10 cellular contexts compared by ENCODE assay signal in the genomic region with DNA sequence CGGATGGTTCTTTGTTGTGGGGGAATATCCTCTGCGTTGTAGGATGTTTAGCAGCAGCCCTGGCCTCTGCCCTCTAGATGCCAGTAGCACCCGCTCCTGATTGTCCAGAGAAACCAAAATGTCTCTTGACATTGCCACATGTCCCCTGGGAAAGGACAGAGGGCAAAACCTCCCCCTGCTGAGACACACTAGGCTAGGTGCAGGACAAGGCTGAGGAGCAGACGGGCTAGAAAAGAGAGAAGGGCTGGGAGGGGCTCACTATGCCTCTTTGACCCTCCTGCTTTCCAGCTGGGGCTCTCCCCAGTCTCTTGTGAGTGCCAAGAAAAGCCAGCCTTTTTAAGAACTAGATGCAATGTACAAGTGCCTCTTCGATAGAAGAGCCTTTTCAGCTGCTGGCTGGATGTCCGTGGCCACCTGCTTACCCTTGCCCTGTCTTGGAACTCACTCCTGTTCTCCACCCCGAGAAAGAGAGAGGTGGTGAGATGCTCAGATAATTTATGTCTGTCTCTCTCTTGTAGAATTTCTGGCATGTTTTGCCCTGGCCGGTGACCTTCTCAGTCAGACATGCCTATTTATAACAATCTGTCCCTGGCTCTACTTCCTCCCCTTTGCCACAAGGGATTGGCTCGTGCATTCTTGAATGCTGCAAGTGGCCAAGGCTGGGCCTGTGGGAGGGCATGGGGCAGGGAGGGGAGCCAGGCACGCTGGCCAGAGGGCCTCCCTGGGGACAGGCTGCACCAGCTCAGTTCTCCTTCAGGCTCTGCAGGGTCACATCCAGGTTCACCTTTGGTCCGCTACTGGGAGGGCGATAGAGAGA.
DNase-seq lines count a peak whose midpoint lies in the region; ATAC-seq and TF ChIP-seq lines count a peak whose summit lies in the region.
"Had no signal": no experiment of that assay in that cellular context is flagged by ENCODE, and none has a peak within 500 bp of the region (broad histone marks: within the 10 kb centered on the region; RNA-seq: fewer than 3 reads in every experiment).

No MANE protein-coding gene starts in this region.

- H3K27ac Mint-ChIP-seq in activated naive CD8-positive, alpha-beta T cell, result no peak overlapping the region
- no peak overlapping the region for H3K27ac Mint-ChIP-seq in activated naive CD8-positive, alpha-beta T cell treated with anti-CD3 and anti-CD28 coated beads, Interleukin-2, amount 50 U/mL, for 24 hours
- H3K27ac Mint-ChIP-seq in brain (peak overlapping the region in 4 of 5 experiments; percentile 16 to 60 (median 39)), mesothelial cell of epicardium (peak overlapping the region; percentile 74)
- H3K27ac Mint-ChIP-seq: stimulated activated naive CD8-positive, alpha-beta T cell treated with anti-CD3 and anti-CD28 coated beads, Interleukin-15, amount 100 ng/mL, for 72 hours had no signal

- DNase-seq in activated naive CD8-positive, alpha-beta T cell treated with anti-CD3 and anti-CD28 coated beads, Interleukin-2, amount 50 U/mL, for 24 hours, result no peak
- DNase-seq in mesothelial cell of epicardium (ENCODE audit: low spot score in 2 of 2, unreplicated experiment in 2 of 2), result no peak
- no peak for DNase-seq in activated CD4-positive, alpha-beta T cell treated with anti-CD3 and anti-CD28 coated beads for 1 hour
- no peak for DNase-seq in COLO668 (lab: John Stamatoyannopoulos, UW; ENCODE audit: unreplicated experiment)
- no peak for DNase-seq in NCI-H748 treated with DMSO at 0.1 percent for 48 hours (lab: John Stamatoyannopoulos, UW)
- DNase-seq: stimulated activated naive CD8-positive, alpha-beta T cell treated with anti-CD3 and anti-CD28 coated beads, Interleukin-15, amount 100 ng/mL, for 72 hours had no signal

- TF ChIP-seq CTCF in brain (conservative IDR thresholded peaks at IDR 0.05) (no peak), mesothelial cell of epicardium (IDR thresholded peaks at IDR 0.05; ENCODE audit: unreplicated experiment) (no peak)

- no peak for ATAC-seq in activated naive CD8-positive, alpha-beta T cell treated with anti-CD3 and anti-CD28 coated beads, Interleukin-2, amount 50 U/mL, for 24 hours
- ATAC-seq in HG02973 (IDR thresholded peaks at IDR 0.05; ENCODE audit: unreplicated experiment), result no peak
- ATAC-seq: activated CD4-positive, CD25-positive, alpha-beta regulatory T cell treated with anti-CD3 and anti-CD28 coated beads, Interleukin-2, amount 50 U/mL, for 24 hours; stimulated activated naive CD8-positive, alpha-beta T cell treated with anti-CD3 and anti-CD28 coated beads, Interleukin-15, amount 100 ng/mL, for 72 hours had no signal

- peaks cover 7% of the 10 kb centered on the region for H3K27me3 Mint-ChIP-seq in activated naive CD8-positive, alpha-beta T cell
- H3K27me3 Mint-ChIP-seq in activated naive CD8-positive, alpha-beta T cell treated with anti-CD3 and anti-CD28 coated beads, Interleukin-2, amount 50 U/mL, for 24 hours, result peaks cover 13% of the 10 kb centered on the region
- peaks cover 19% of the 10 kb centered on the region for H3K27me3 Mint-ChIP-seq in brain
- peaks cover 24% of the 10 kb centered on the region for H3K27me3 Mint-ChIP-seq in mesothelial cell of epicardium (ENCODE audit: low read depth)

- H3K9me3 Mint-ChIP-seq in activated naive CD8-positive, alpha-beta T cell (ENCODE audit: low read depth), result no peaks in the 10 kb centered on the region
- no peaks in the 10 kb centered on the region for H3K9me3 Mint-ChIP-seq in activated naive CD8-positive, alpha-beta T cell treated with anti-CD3 and anti-CD28 coated beads, Interleukin-2, amount 50 U/mL, for 24 hours
- H3K9me3 Mint-ChIP-seq in brain (peaks cover 0 to 4% (median 0%) of the 10 kb centered on the region in 5 experiments), mesothelial cell of epicardium (no peaks in the 10 kb centered on the region)
- H3K9me3 Mint-ChIP-seq: stimulated activated naive CD8-positive, alpha-beta T cell treated with anti-CD3 and anti-CD28 coated beads, Interleukin-15, amount 100 ng/mL, for 72 hours had no signal

- peaks cover 3% of the 10 kb centered on the region for H3K36me3 Mint-ChIP-seq in activated naive CD8-positive, alpha-beta T cell
- no peaks in the 10 kb centered on the region for H3K36me3 Mint-ChIP-seq in activated naive CD8-positive, alpha-beta T cell treated with anti-CD3 and anti-CD28 coated beads, Interleukin-2, amount 50 U/mL, for 24 hours (ENCODE audit: low read depth)
- H3K36me3 Mint-ChIP-seq in brain (no peaks in the 10 kb centered on the region), mesothelial cell of epicardium (no peaks in the 10 kb centered on the region)

- peak overlapping the region; percentile 10 for H3K4me3 Mint-ChIP-seq in activated naive CD8-positive, alpha-beta T cell
- H3K4me3 Mint-ChIP-seq in activated naive CD8-positive, alpha-beta T cell treated with anti-CD3 and anti-CD28 coated beads, Interleukin-2, amount 50 U/mL, for 24 hours, result no peak overlapping the region
- no peak overlapping the region for H3K4me3 Mint-ChIP-seq in brain
- H3K4me3 Mint-ChIP-seq in mesothelial cell of epicardium, result no peak overlapping the region
- H3K4me3 Mint-ChIP-seq: stimulated activated naive CD8-positive, alpha-beta T cell treated with anti-CD3 and anti-CD28 coated beads, Interleukin-15, amount 100 ng/mL, for 72 hours had no signal

- peaks cover 11% of the 10 kb centered on the region for H3K4me1 Mint-ChIP-seq in activated naive CD8-positive, alpha-beta T cell (ENCODE audit: low read depth)
- H3K4me1 Mint-ChIP-seq in activated naive CD8-positive, alpha-beta T cell treated with anti-CD3 and anti-CD28 coated beads, Interleukin-2, amount 50 U/mL, for 24 hours, result peaks cover 2% of the 10 kb centered on the region
- H3K4me1 Mint-ChIP-seq in brain (peaks cover 35% of the 10 kb centered on the region), mesothelial cell of epicardium (peaks cover 27% of the 10 kb centered on the region)

Comparison
In these comparisons a context has a peak if more than half of its experiments do, and no peak if none do; other contexts are left out.
1. H3K27ac Mint-ChIP-seq: peak in brain (4 of 5) and mesothelial cell of epicardium (single experiment); none in activated naive CD8-positive, alpha-beta T cell (single experiment) and activated naive CD8-positive, alpha-beta T cell treated with anti-CD3 and anti-CD28 coated beads, Interleukin-2, amount 50 U/mL, for 24 hours (single experiment).